In the genomic region with DNA sequence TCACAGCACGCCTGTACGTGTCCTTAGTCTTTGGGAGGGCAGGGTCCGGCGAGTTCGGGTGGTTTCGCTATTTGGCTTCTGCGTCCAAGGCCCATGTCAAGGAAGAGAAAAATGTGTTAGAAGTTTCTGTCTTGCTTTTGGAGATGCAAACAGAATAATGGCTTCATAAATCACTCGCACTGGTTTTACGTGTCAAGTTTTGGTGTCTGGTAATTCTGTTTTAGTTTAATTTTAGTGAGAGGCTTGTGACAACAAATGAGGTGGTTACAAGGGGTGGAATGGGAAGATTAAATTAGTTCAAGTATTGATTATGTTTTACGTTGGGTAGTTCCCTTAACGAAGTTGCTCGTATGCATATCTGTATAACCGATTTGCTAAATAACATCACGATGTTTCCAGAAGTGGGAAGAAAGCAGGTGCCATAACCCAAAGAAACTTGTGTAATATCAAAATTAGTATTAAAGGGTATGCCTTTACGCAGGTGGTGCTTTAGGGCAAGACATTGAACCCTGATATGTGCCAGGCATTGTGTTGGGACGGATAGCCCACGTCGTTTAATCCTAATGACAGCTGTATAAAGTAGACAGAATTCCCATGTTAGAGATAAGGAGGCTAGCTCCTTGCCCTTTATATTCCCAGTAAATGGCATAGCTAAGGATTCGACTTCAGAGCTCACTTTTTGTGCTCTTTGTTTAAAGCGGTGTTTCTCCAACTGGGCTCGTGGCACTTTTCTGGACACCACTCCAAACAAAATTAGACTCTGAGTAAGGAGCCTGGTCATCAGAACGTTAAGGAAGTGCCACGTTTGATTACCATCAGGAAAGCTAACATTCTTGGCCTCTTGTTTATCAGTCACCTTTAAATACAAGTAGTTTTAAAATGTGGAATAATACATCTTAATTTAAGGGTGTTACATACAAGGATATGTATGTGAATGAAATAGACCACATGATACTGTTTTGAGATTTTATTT, we compare ENCODE assay signal across 8 cellular contexts. TPM values are rescaled to one million over a fixed set of nuclear protein-coding genes. Genes with fewer than 3 reads are reported as not detected.
DNase-seq lines count a peak whose midpoint lies in the region; ATAC-seq and TF ChIP-seq lines count a peak whose summit lies in the region.

No MANE protein-coding gene starts in this region.

- H3K9ac ChIP-seq in OCI-LY1 (ENCODE audit: low read length) (peak overlapping the region; percentile 94), neural progenitor cell (peak overlapping the region; percentile 97)

- H3F3A ChIP-seq in OCI-LY1 (ENCODE audit: insufficient read depth, low read length) (no peaks in the 10 kb centered on the region), neural progenitor cell (ENCODE audit: low read depth) (peaks cover 18% of the 10 kb centered on the region)

- peaks cover 29% of the 10 kb centered on the region for H3K4me1 ChIP-seq in OCI-LY1 (ENCODE audit: insufficient read depth, low read length, severe bottlenecking)
- peaks cover 18% of the 10 kb centered on the region for H3K4me1 ChIP-seq in neural progenitor cell

- peaks cover 7% of the 10 kb centered on the region for H3K9me3 Mint-ChIP-seq in activated CD4-positive, alpha-beta T cell treated with anti-CD3 and anti-CD28 coated beads, Interleukin-2, amount 10 ng/mL, durations not matched to agents 24 days and 14 days
- H3K9me3 Mint-ChIP-seq in effector memory CD8-positive, alpha-beta T cell: no peaks in the 10 kb centered on the region
- H3K9me3 Mint-ChIP-seq in neural progenitor cell: peaks cover 2% of the 10 kb centered on the region

- H3K9me3 ChIP-seq in OCI-LY1 (ENCODE audit: low read length) (no peaks in the 10 kb centered on the region), neural progenitor cell (ENCODE audit: low read depth) (no peaks in the 10 kb centered on the region)

- H3K4me1 Mint-ChIP-seq in activated CD4-positive, alpha-beta T cell treated with anti-CD3 and anti-CD28 coated beads, Interleukin-2, amount 10 ng/mL, durations not matched to agents 24 days and 14 days: peaks cover 43% of the 10 kb centered on the region
- H3K4me1 Mint-ChIP-seq in effector memory CD8-positive, alpha-beta T cell (ENCODE audit: low read depth in 2 of 2): peaks cover 36 to 40% of the 10 kb centered on the region in 2 donors
- peaks cover 16% of the 10 kb centered on the region for H3K4me1 Mint-ChIP-seq in neural progenitor cell

- peak overlapping the region; percentile 93 for H3K4me3 Mint-ChIP-seq in activated CD4-positive, alpha-beta T cell treated with anti-CD3 and anti-CD28 coated beads, Interleukin-2, amount 10 ng/mL, durations not matched to agents 24 days and 14 days
- peak overlapping the region; percentile 83 to 98 for H3K4me3 Mint-ChIP-seq in effector memory CD8-positive, alpha-beta T cell
- H3K4me3 Mint-ChIP-seq in neural progenitor cell: peak overlapping the region; percentile 96

- peak overlapping the region; percentile 55 for H3K27ac ChIP-seq in OCI-LY1 (ENCODE audit: low read depth, low read length, poor library complexity, severe bottlenecking)
- H3K27ac ChIP-seq in neural progenitor cell: peak overlapping the region; percentile 91

- no peak for DNase-seq in activated CD4-positive, alpha-beta T cell treated with anti-CD3 and anti-CD28 coated beads, Interleukin-2, amount 10 ng/mL, durations not matched to agents 24 days and 14 days
- DNase-seq in activated CD4-positive, alpha-beta T cell treated with anti-CD3 and anti-CD28 coated beads, Interleukin-2, amount 50 U/mL, for 48 hours: no peak
- DNase-seq in effector memory CD8-positive, alpha-beta T cell: peak in 1 of 3 experiments; percentile 21
- DNase-seq in neural progenitor cell (ENCODE audit: low spot score) (no peak), T1000 (lab: John Stamatoyannopoulos, UW) (no peak), NCI-H2107 treated with DMSO at 0.1 percent for 48 hours (lab: John Stamatoyannopoulos, UW; ENCODE audit: unreplicated experiment) (no peak)

- peaks cover 74% of the 10 kb centered on the region for H3K36me3 Mint-ChIP-seq in activated CD4-positive, alpha-beta T cell treated with anti-CD3 and anti-CD28 coated beads, Interleukin-2, amount 10 ng/mL, durations not matched to agents 24 days and 14 days (ENCODE audit: low read depth)
- peaks cover 64% of the 10 kb centered on the region for H3K36me3 Mint-ChIP-seq in effector memory CD8-positive, alpha-beta T cell (ENCODE audit: insufficient read depth)
- peaks cover 27% of the 10 kb centered on the region for H3K36me3 Mint-ChIP-seq in neural progenitor cell

- H3K9me2 ChIP-seq in OCI-LY1 (ENCODE audit: low read depth, low read length): no peaks in the 10 kb centered on the region

- H3K4me3 ChIP-seq in OCI-LY1 (ENCODE audit: low read depth, low read length, poor library complexity, severe bottlenecking): peak overlapping the region; percentile 91
- H3K4me3 ChIP-seq in neural progenitor cell: peak overlapping the region; percentile 87

- H3K27ac Mint-ChIP-seq in activated CD4-positive, alpha-beta T cell treated with anti-CD3 and anti-CD28 coated beads, Interleukin-2, amount 10 ng/mL, durations not matched to agents 24 days and 14 days: peak overlapping the region; percentile 96
- peak overlapping the region; percentile 98 for H3K27ac Mint-ChIP-seq in effector memory CD8-positive, alpha-beta T cell
- peak overlapping the region; percentile 76 for H3K27ac Mint-ChIP-seq in neural progenitor cell

- H3K4me2 ChIP-seq in OCI-LY1 (ENCODE audit: low read length) (peak overlapping the region; percentile 95), neural progenitor cell (peak overlapping the region; percentile 89)

- ATAC-seq in effector memory CD8-positive, alpha-beta T cell (replicated peaks): peak; percentile 2
- ATAC-seq in HG02981 (IDR thresholded peaks at IDR 0.05; ENCODE audit: unreplicated experiment): no peak

- H3K27me3 ChIP-seq in OCI-LY1 (ENCODE audit: insufficient read depth, low read length) (no peaks in the 10 kb centered on the region), neural progenitor cell (no peaks in the 10 kb centered on the region)

- H2AFZ ChIP-seq in OCI-LY1 (ENCODE audit: low read length): no peak overlapping the region
- H2AFZ ChIP-seq in neural progenitor cell (replicated peaks): peak overlapping the region; percentile 95

- intact Hi-C loops in activated CD4-positive, alpha-beta T cell treated with anti-CD3 and anti-CD28 coated beads, Interleukin-2, amount 10 ng/mL, durations not matched to agents 24 days and 14 days (cut with micrococcal nuclease): loop anchor here (1.0 to 10.0 kb wide), 7 partner anchors 29 to 1194 kb away; a partner anchor contains a TSS

- H4K20me1 ChIP-seq in OCI-LY1 (ENCODE audit: insufficient read depth, low read length) (0 out of 2 replicates have a peak, but pooled peaks cover 3% of the 10 kb centered on the region), neural progenitor cell (ENCODE audit: low read depth) (peaks cover 49% of the 10 kb centered on the region)

- H3K36me3 ChIP-seq in OCI-LY1 (ENCODE audit: insufficient read depth, low read length) (peaks cover 56% of the 10 kb centered on the region), neural progenitor cell (peaks cover 30% of the 10 kb centered on the region)

- no peak for TF ChIP-seq CTCF in OCI-LY1 (IDR thresholded peaks at IDR 0.05; ENCODE audit: low read length)
- no peak for TF ChIP-seq CTCF in neural progenitor cell (IDR thresholded peaks at IDR 0.05)

- no peaks in the 10 kb centered on the region for H3K27me3 Mint-ChIP-seq in activated CD4-positive, alpha-beta T cell treated with anti-CD3 and anti-CD28 coated beads, Interleukin-2, amount 10 ng/mL, durations not matched to agents 24 days and 14 days
- H3K27me3 Mint-ChIP-seq in effector memory CD8-positive, alpha-beta T cell: no peaks in the 10 kb centered on the region
- peaks cover 4% of the 10 kb centered on the region for H3K27me3 Mint-ChIP-seq in neural progenitor cell (ENCODE audit: insufficient read depth, low read depth)

- H3K79me2 ChIP-seq in OCI-LY1 (ENCODE audit: insufficient read depth, low read length) (peaks cover 28% of the 10 kb centered on the region), neural progenitor cell (ENCODE audit: low read depth) (peaks cover 56% of the 10 kb centered on the region)

RNA-seq across cellular contexts. Expression of a gene that starts 0.8 kb away (rescaled TPM):
- 1,411 and 1,425 TPM in 2 replicates for total RNA-seq in activated CD4-positive, alpha-beta T cell treated with anti-CD3 and anti-CD28 coated beads, Interleukin-2, amount 10 ng/mL, durations not matched to agents 24 days and 14 days
- 1,625 and 2,510 TPM in 2 replicates for total RNA-seq in neural progenitor cell (ENCODE audit: low replicate concordance)

RNA-seq across cellular contexts. Expression of a gene that starts 29.2 kb away (rescaled TPM):
- total RNA-seq in activated CD4-positive, alpha-beta T cell treated with anti-CD3 and anti-CD28 coated beads, Interleukin-2, amount 10 ng/mL, durations not matched to agents 24 days and 14 days: 91.2 and 93.3 TPM in 2 replicates
- 213 and 290 TPM in 2 replicates for total RNA-seq in neural progenitor cell (ENCODE audit: low replicate concordance)
